In the genomic region with DNA sequence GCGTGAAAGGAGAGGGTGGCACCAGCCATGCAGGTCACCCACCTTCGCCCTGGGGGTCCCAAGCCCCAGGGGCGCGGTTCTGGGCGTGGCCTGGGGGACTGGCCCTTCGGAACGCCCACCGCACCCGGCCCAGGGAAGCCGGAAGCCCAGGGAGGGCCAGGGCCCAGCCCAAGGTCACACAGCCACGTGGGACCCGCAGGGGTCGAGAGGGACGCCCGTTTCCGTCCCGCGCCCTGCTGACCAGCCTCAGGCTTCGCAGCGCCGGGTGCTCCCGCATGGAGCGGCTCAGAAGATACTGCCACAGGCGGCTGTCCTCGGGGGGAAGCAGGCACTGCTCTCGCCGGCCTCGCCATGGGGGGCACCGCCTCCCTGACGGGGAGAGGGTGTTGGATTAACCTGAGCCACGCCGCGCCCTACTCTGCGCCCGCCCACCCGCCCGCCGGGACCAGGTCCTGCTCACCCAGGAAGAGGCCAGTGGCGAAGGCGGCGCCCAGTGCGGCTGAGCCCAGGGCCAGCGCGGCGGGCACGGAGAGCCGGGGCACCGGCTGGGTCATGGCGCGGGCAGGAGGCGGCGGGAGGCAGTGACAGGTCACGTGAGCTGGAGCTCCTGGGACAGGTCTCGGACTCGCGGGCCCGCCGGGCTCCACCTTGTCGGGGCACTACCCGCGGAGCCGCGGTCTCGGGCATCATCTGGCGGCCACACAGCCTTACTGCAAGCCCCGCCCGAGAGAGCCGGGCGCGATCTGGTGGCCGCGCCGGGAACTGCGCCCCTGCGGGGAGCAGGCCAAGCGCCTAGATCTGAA, we compare ENCODE assay signal across 8 cellular contexts. TPM values are rescaled to one million over a fixed set of nuclear protein-coding genes. Genes with fewer than 3 reads are reported as not detected.
DNase-seq lines count a peak whose midpoint lies in the region; ATAC-seq lines count a peak whose summit lies in the region.

TSS of gene COMTD1 (minus strand) at position 583 of the 803 bp plus-strand sequence. CDS start at position 554, 29 bp downstream.

- ATAC-seq in GM21360 (IDR thresholded peaks at IDR 0.05; ENCODE audit: unreplicated experiment): peak; percentile 71

- no peaks in the 10 kb centered on the region for H3K9me3 ChIP-seq in endocrine pancreas (ENCODE audit: control insufficient read depth, low read length)
- no peaks in the 10 kb centered on the region for H3K9me3 ChIP-seq in mesodermal cell (ENCODE audit: control insufficient read depth, low read length)

- WGBS in mesodermal cell (ENCODE audit: insufficient coverage in 2 of 2), 2 experiments: 1% methylated on average over 45 to 68 of the region's 76 CpGs

- H3K36me3 ChIP-seq in endocrine pancreas (ENCODE audit: control insufficient read depth, insufficient read depth, low read length) (no peaks in the 10 kb centered on the region), mesodermal cell (ENCODE audit: control insufficient read depth, insufficient read depth, low read length) (peaks cover 26% of the 10 kb centered on the region)

- peak within 1 kb of the TSS; percentile 58 for H3K9ac ChIP-seq in endocrine pancreas (ENCODE audit: control insufficient read depth, insufficient read depth, low read length)

- no peaks in the 10 kb centered on the region for H3K27me3 ChIP-seq in endocrine pancreas (ENCODE audit: control insufficient read depth, insufficient read depth, low read length)

- DNase-seq in Caki2 (ENCODE audit: low read depth) (peak; percentile 90), HT-29 (ENCODE audit: low spot score) (peak; percentile 93), NOMO-1 treated with DMSO at 0.1 percent for 48 hours (lab: John Stamatoyannopoulos, UW; ENCODE audit: unreplicated experiment) (peak; percentile 83)
- peak; percentile 72 for DNase-seq in activated CD8-positive, alpha-beta memory T cell treated with anti-CD3 and anti-CD28 coated beads, Interleukin-2, amount 50 U/mL, for 1 hour (ENCODE audit: extremely low read depth)
- peak; percentile 90 for DNase-seq in stimulated activated CD8-positive, alpha-beta memory T cell treated with anti-CD3 and anti-CD28 coated beads, Interleukin-15, amount 100 ng/mL, for 24 hours (ENCODE audit: low read depth)

- in situ Hi-C loops in Caki2 (cut with HindIII; ENCODE audit: low pct_unique_long_range_greater_than_20kb, low sequenced_read_pairs): no loop called here

- no peak within 1 kb of the TSS for H3K4me3 ChIP-seq in endocrine pancreas (ENCODE audit: control insufficient read depth, insufficient read depth, low read length)
- peak within 1 kb of the TSS; percentile 51 for H3K4me3 ChIP-seq in mesodermal cell (ENCODE audit: extremely low read depth, insufficient read depth, low read length, poor library complexity, severe bottlenecking)

- H3K4me1 ChIP-seq in endocrine pancreas (ENCODE audit: control insufficient read depth, insufficient read depth, low read length) (no peaks in the 10 kb centered on the region), mesodermal cell (ENCODE audit: control insufficient read depth, insufficient read depth, low read length, poor library complexity, severe bottlenecking) (no peaks in the 10 kb centered on the region)

- no peak within 1 kb of the TSS for H3K27ac ChIP-seq in mesodermal cell (ENCODE audit: low read depth, low read length, severe bottlenecking)

RNA-seq across cellular contexts. Expression of gene COMTD1, which starts in this region (rescaled TPM):
- 72.8 and 74.2 TPM in 2 replicates for total RNA-seq in Caki2 (2014; rRNA removed; shearing (Covaris generic); ENCODE audit: low replicate concordance)
- 114 and 124 TPM in 2 replicates for total RNA-seq in HT-29 (2014; rRNA removed; shearing (Covaris generic))
- polyA plus RNA-seq in mesodermal cell (2013, experiment 1 of 2): 6.7 TPM
- 5.2 TPM for polyA plus RNA-seq in mesodermal cell (2013, experiment 2 of 2)
